In genomic region chr1:26694185-26694572, GRCh38 we compare ENCODE assay signal across 9 cellular contexts. TPM values are rescaled to one million over a fixed set of nuclear protein-coding genes. Genes with fewer than 3 reads are reported as not detected.
DNase-seq lines count a peak whose midpoint lies in the region; ATAC-seq, FAIRE-seq and TF ChIP-seq lines count a peak whose summit lies in the region.
"Had no signal": no experiment of that assay in that cellular context is flagged by ENCODE, and none has a peak within 500 bp of the region (broad histone marks: within the 10 kb centered on the region; RNA-seq: fewer than 3 reads in every experiment).

No MANE protein-coding gene starts in this region.

- ATAC-seq in left ventricle myocardium superior (no peak), body of pancreas (no peak), naive B cell (ENCODE audit: low read depth in 2 of 2) (no peak)

- peaks cover 25 to 41% (median 40%) of the 10 kb centered on the region in 3 donors for H3K4me1 Mint-ChIP-seq in naive B cell

- H3K9me3 Mint-ChIP-seq in naive B cell: no peaks in the 10 kb centered on the region

- H3K9me3 ChIP-seq in left ventricle myocardium inferior (replicated peaks) (no peaks in the 10 kb centered on the region), body of pancreas (no peaks in the 10 kb centered on the region)

- H3K27me3 Mint-ChIP-seq in naive B cell: no peaks in the 10 kb centered on the region

- FAIRE-seq in RCC 7860 (lab: Jason Lieb, UNC): no peak
- FAIRE-seq: islet of Langerhans had no signal

- H3K27me3 ChIP-seq in left ventricle myocardium inferior (ENCODE audit: low read depth): no peaks in the 10 kb centered on the region
- H3K27me3 ChIP-seq in body of pancreas: no peaks in the 10 kb centered on the region

- TF ChIP-seq CTCF in left ventricle myocardium inferior (IDR thresholded peaks at IDR 0.05; ENCODE audit: borderline replicate concordance) (no peak), body of pancreas (IDR thresholded peaks at IDR 0.05) (no peak)

- H3K27ac ChIP-seq in left ventricle myocardium inferior (replicated peaks): peak overlapping the region; percentile 99
- peak overlapping the region in 3 of 4 donors; percentile 96 to 99 (median 96) for H3K27ac ChIP-seq in body of pancreas

- DNase-seq in left ventricle myocardium inferior (no peak), left ventricle myocardium superior (no peak), body of pancreas (peak in 2 of 4 donors; percentile 13 to 14), naive B cell (no peak), GM03348 (ENCODE audit: low spot score) (no peak), RCC 7860 (ENCODE audit: low spot score) (no peak)
- no peak for DNase-seq in stimulated activated CD4-positive, alpha-beta T cell treated with anti-CD3 and anti-CD28 coated beads, Interleukin-4, amount 100 ng/mL, for 1 hour
- DNase-seq in effector CD8-positive, alpha-beta T cell (lab: John Stamatoyannopoulos, UW): no peak

- peak overlapping the region; percentile 14 to 96 (median 91) for H3K27ac Mint-ChIP-seq in naive B cell

- H3K4me3 ChIP-seq in left ventricle myocardium inferior (peak overlapping the region; percentile 90), body of pancreas (no peak overlapping the region)

- H3K36me3 Mint-ChIP-seq in naive B cell: no peaks in the 10 kb centered on the region

- 19 to 22% methylated on average over 2 of the region's 2 CpGs for WGBS in body of pancreas, 2 donors

- peaks cover 65% of the 10 kb centered on the region for H3K4me1 ChIP-seq in left ventricle myocardium inferior
- H3K4me1 ChIP-seq in body of pancreas: peaks cover 56% of the 10 kb centered on the region

- no peak for TF ChIP-seq POLR2A in body of pancreas (IDR thresholded peaks at IDR 0.05)

- intact Hi-C loops in left ventricle myocardium inferior (cut with micrococcal nuclease): no loop called here
- intact Hi-C loops in left ventricle myocardium superior (cut with micrococcal nuclease): no loop called here
- intact Hi-C loops in body of pancreas (cut with DNase I): no loop called here

- H3K36me3 ChIP-seq in left ventricle myocardium inferior: no peaks in the 10 kb centered on the region
- no peaks in the 10 kb centered on the region for H3K36me3 ChIP-seq in body of pancreas (replicated peaks in 1 of 2; ENCODE audit: insufficient read depth in 1 of 2, low read depth in 2 of 2)

- peak overlapping the region in 7 of 8 donors; percentile 56 to 99 (median 96) for H3K4me3 Mint-ChIP-seq in naive B cell

RNA-seq across cellular contexts. Expression of gene ARID1A, which starts 1.6 kb away (rescaled TPM):
- total RNA-seq in left ventricle myocardium inferior (31.7 TPM), left ventricle myocardium superior (31.4 TPM), body of pancreas (10 to 100 TPM; 23.7 to 25.9 TPM)
- 10 to 100 TPM in 5 of 6 donors, 1 to 10 TPM in 1; 8.8 to 38.2 (median 18.9) TPM for polyA plus RNA-seq in naive B cell (ENCODE audit: low read depth in 6 of 6)
